In genomic region chr20:60046011-60046413, GRCh38 we compare ENCODE assay signal across 12 cellular contexts.
DNase-seq lines count a peak whose midpoint lies in the region; ATAC-seq and TF ChIP-seq lines count a peak whose summit lies in the region.
"Had no signal": no experiment of that assay in that cellular context is flagged by ENCODE, and none has a peak within 500 bp of the region (broad histone marks: within the 10 kb centered on the region; RNA-seq: fewer than 3 reads in every experiment).

No MANE protein-coding gene starts in this region.

- H3K27me3 Mint-ChIP-seq in stimulated activated naive CD8-positive, alpha-beta T cell treated with anti-CD3 and anti-CD28 coated beads, Interleukin-15, amount 100 ng/mL, for 72 hours: no peaks in the 10 kb centered on the region

- H4K20me1 ChIP-seq in GM23248 (ENCODE audit: insufficient read depth) (no peaks in the 10 kb centered on the region), PC-9 (ENCODE audit: insufficient read depth) (no peaks in the 10 kb centered on the region)

- H3K9me3 ChIP-seq in GM23248 (ENCODE audit: low read depth): no peaks in the 10 kb centered on the region
- H3K9me3 ChIP-seq in PC-9 (ENCODE audit: insufficient read depth, low read depth): no peaks in the 10 kb centered on the region
- no peaks in the 10 kb centered on the region for H3K9me3 ChIP-seq in psoas muscle
- H3K9me3 ChIP-seq: MG63, mucosa of descending colon had no signal

- H3K9ac ChIP-seq in GM23248: no peak overlapping the region

- peak; percentile 33 to 84 (median 62) for ATAC-seq in psoas muscle
- no peak for ATAC-seq in stimulated activated naive CD8-positive, alpha-beta T cell treated with anti-CD3 and anti-CD28 coated beads, Interleukin-15, amount 100 ng/mL, for 72 hours
- ATAC-seq: mucosa of descending colon; stimulated activated effector memory CD8-positive, alpha-beta T cell treated with anti-CD3 and anti-CD28 coated beads, Interleukin-12 subunit alpha, Interleukin-12 subunit beta, amount 100 ng/mL, for 72 hours; WTC11 had no signal

- no peaks in the 10 kb centered on the region for H3K9me3 Mint-ChIP-seq in stimulated activated naive CD8-positive, alpha-beta T cell treated with anti-CD3 and anti-CD28 coated beads, Interleukin-15, amount 100 ng/mL, for 72 hours
- H3K9me3 Mint-ChIP-seq: stimulated activated effector memory CD8-positive, alpha-beta T cell treated with anti-CD3 and anti-CD28 coated beads, Interleukin-12 subunit alpha, Interleukin-12 subunit beta, amount 100 ng/mL, for 72 hours had no signal

- peak overlapping the region in 1 of 2 donors; percentile 51 for H3K27ac Mint-ChIP-seq in stimulated activated naive CD8-positive, alpha-beta T cell treated with anti-CD3 and anti-CD28 coated beads, Interleukin-15, amount 100 ng/mL, for 72 hours
- H3K27ac Mint-ChIP-seq: stimulated activated effector memory CD8-positive, alpha-beta T cell treated with anti-CD3 and anti-CD28 coated beads, Interleukin-12 subunit alpha, Interleukin-12 subunit beta, amount 100 ng/mL, for 72 hours; WTC11 had no signal

- H3F3A ChIP-seq in GM23248 (ENCODE audit: insufficient read depth): peaks cover 16% of the 10 kb centered on the region; the same call in 1 of the 2 replicates
- peaks cover 3% of the 10 kb centered on the region; the same call in 1 of the 2 replicates for H3F3A ChIP-seq in PC-9 (ENCODE audit: insufficient read depth, low read depth)

- H3K4me3 Mint-ChIP-seq in stimulated activated naive CD8-positive, alpha-beta T cell treated with anti-CD3 and anti-CD28 coated beads, Interleukin-15, amount 100 ng/mL, for 72 hours: no peak overlapping the region
- H3K4me3 Mint-ChIP-seq: stimulated activated effector memory CD8-positive, alpha-beta T cell treated with anti-CD3 and anti-CD28 coated beads, Interleukin-12 subunit alpha, Interleukin-12 subunit beta, amount 100 ng/mL, for 72 hours; WTC11 had no signal

- H3K9me2 ChIP-seq in GM23248 (ENCODE audit: insufficient read depth): no peaks in the 10 kb centered on the region
- no peaks in the 10 kb centered on the region for H3K9me2 ChIP-seq in PC-9 (ENCODE audit: insufficient read depth)

- no peaks in the 10 kb centered on the region for H3K4me1 Mint-ChIP-seq in stimulated activated naive CD8-positive, alpha-beta T cell treated with anti-CD3 and anti-CD28 coated beads, Interleukin-15, amount 100 ng/mL, for 72 hours
- H3K4me1 Mint-ChIP-seq: stimulated activated effector memory CD8-positive, alpha-beta T cell treated with anti-CD3 and anti-CD28 coated beads, Interleukin-12 subunit alpha, Interleukin-12 subunit beta, amount 100 ng/mL, for 72 hours had no signal

- H3K27me3 ChIP-seq in GM23248 (replicated peaks; ENCODE audit: insufficient read depth): no peaks in the 10 kb centered on the region
- H3K27me3 ChIP-seq in PC-9 (ENCODE audit: insufficient read depth, low read depth): no peaks in the 10 kb centered on the region
- H3K27me3 ChIP-seq in psoas muscle (ENCODE audit: insufficient read depth in 3 of 3, low read length in 2 of 3): no peaks in the 10 kb centered on the region

- in situ Hi-C loops in GM23248 (cut with MboI): no loop called here

- no TSS peak for BruUV-seq in PC-9 (replicated peaks; lab: Mats Ljungman, UMichigan)

- TF ChIP-seq CTCF in PC-9 (conservative IDR thresholded peaks at IDR 0.05): no peak
- no peak for TF ChIP-seq CTCF in epithelial cell of esophagus (IDR thresholded peaks at IDR 0.05; ENCODE audit: insufficient read depth, low read depth, low read length, missing control alignments)
- no peak for TF ChIP-seq CTCF in psoas muscle (IDR thresholded peaks at IDR 0.05)

- POLR2A ChIA-PET in PC-9 (lab: Charles Lee; ENCODE audit: unreplicated experiment): no interaction called here

- H3K4me2 ChIP-seq in GM23248 (ENCODE audit: unreplicated experiment) (no peak overlapping the region), PC-9 (no peak overlapping the region)

- CTCF ChIA-PET in PC-9 (lab: Charles Lee): no interaction called here

- H3K4me1 ChIP-seq in GM23248 (ENCODE audit: insufficient read depth) (0 out of 2 replicates have a peak, but pooled peaks cover 16% of the 10 kb centered on the region), PC-9 (replicated peaks; ENCODE audit: insufficient read depth) (peaks cover 15% of the 10 kb centered on the region), psoas muscle (peaks cover 24% of the 10 kb centered on the region)

- no peaks in the 10 kb centered on the region for H3K79me2 ChIP-seq in GM23248 (ENCODE audit: insufficient read depth)
- no peaks in the 10 kb centered on the region for H3K79me2 ChIP-seq in PC-9 (ENCODE audit: low read depth)

- WGBS in GM23248 (ENCODE audit: low coverage in 1 of 2, low lambda C conversion rate in 2 of 2, missing lambda C conversion rate in 2 of 2), 2 experiments: 4 to 6% methylated on average over 4 of the region's 4 CpGs
- 3 to 7% (median 6%) methylated on average over 4 of the region's 4 CpGs for WGBS in psoas muscle, 3 donors

- H3K27ac ChIP-seq in GM23248: no peak overlapping the region
- 0 out of 2 replicates have a peak overlapping the region, but pooled peaks have one; percentile 6 for H3K27ac ChIP-seq in PC-9
- H3K27ac ChIP-seq in psoas muscle: peak overlapping the region; percentile 5

- intact Hi-C loops in PC-9 (cut with micrococcal nuclease; ENCODE audit: unreplicated experiment) (no loop called here), psoas muscle (cut with DNase I) (no loop called here)

- H3K36me3 ChIP-seq in GM23248 (ENCODE audit: low read depth) (no peaks in the 10 kb centered on the region), PC-9 (ENCODE audit: low read depth) (no peaks in the 10 kb centered on the region), psoas muscle (ENCODE audit: insufficient read depth in 1 of 2, low read depth in 1 of 2) (no peaks in the 10 kb centered on the region)
- H3K36me3 ChIP-seq: MG63 had no signal

- no peak overlapping the region for H3K4me3 ChIP-seq in GM23248
- no peak overlapping the region for H3K4me3 ChIP-seq in PC-9
- H3K4me3 ChIP-seq in epithelial cell of esophagus (ENCODE audit: low read length): no peak overlapping the region
- H3K4me3 ChIP-seq in psoas muscle: no peak overlapping the region
- H3K4me3 ChIP-seq: MG63, mucosa of descending colon had no signal

- DNase-seq in GM23248 (peak; percentile 34), PC-9 (peak in 1 of 2 experiments; percentile 60), epithelial cell of esophagus (ENCODE audit: low read depth) (peak; percentile 14), psoas muscle (no peak), NCI-H748 treated with DMSO at 0.1 percent for 48 hours (lab: John Stamatoyannopoulos, UW) (no peak), NCI-H774 (lab: John Stamatoyannopoulos, UW) (no peak)
- no peak for DNase-seq in stimulated activated naive CD8-positive, alpha-beta T cell treated with anti-CD3 and anti-CD28 coated beads, Interleukin-15, amount 100 ng/mL, for 72 hours
- DNase-seq in activated effector memory CD4-positive, alpha-beta T cell treated with anti-CD3 and anti-CD28 coated beads, Interleukin-2, amount 50 U/mL, for 16 hours: no peak
- DNase-seq: MG63, mucosa of descending colon had no signal

- H2AFZ ChIP-seq in GM23248 (peak overlapping the region; percentile 47), PC-9 (0 out of 2 replicates have a peak overlapping the region, but pooled peaks have one; percentile 19)

Comparison
In these comparisons a context has a peak if more than half of its experiments do, and no peak if none do; other contexts are left out.
1. DNase-seq: peak in GM23248 (single experiment) and epithelial cell of esophagus (single experiment); none in psoas muscle (0 of 2), stimulated activated naive CD8-positive, alpha-beta T cell treated with anti-CD3 and anti-CD28 coated beads, Interleukin-15, amount 100 ng/mL, for 72 hours (0 of 2), NCI-H748 treated with DMSO at 0.1 percent for 48 hours (single experiment), NCI-H774 (single experiment) and activated effector memory CD4-positive, alpha-beta T cell treated with anti-CD3 and anti-CD28 coated beads, Interleukin-2, amount 50 U/mL, for 16 hours (single experiment).